In genomic region chr21:19463966-19464365, GRCh38 we compare ENCODE assay signal across 1 cellular context.
TF ChIP-seq lines count a peak whose summit lies in the region.

No MANE protein-coding gene starts in this region.

TF ChIP-seq in GM12878, 131 proteins besides CTCF, POLR2A, EP300 and RAD21 (continued from another document):
- TF ChIP-seq ZNF592 (IDR thresholded peaks at IDR 0.05) (no peak), PAX5 (IDR thresholded peaks at IDR 0.05; ENCODE audit: borderline replicate concordance, low read depth, low read length) (no peak), KAT2A (conservative IDR thresholded peaks at IDR 0.05; ENCODE audit: control insufficient read depth, low read depth, low read length) (no peak)
